8 cellular contexts compared by ENCODE assay signal in genomic region chr9:37486616-37487544, GRCh38. TPM values are rescaled to one million over a fixed set of nuclear protein-coding genes. Genes with fewer than 3 reads are reported as not detected.
A peak's percentile ranks its signal among the peaks of the same experiment; 100 is the strongest.
DNase-seq lines count a peak whose midpoint lies in the region; ATAC-seq and TF ChIP-seq lines count a peak whose summit lies in the region.

No MANE protein-coding gene starts in this region.

- TF ChIP-seq CTCF in right atrium auricular region (IDR thresholded peaks at IDR 0.05): no peak

- 19 to 25% (median 22%) methylated on average over 7 of the region's 7 CpGs for WGBS in adipose tissue, 3 donors

- H3K36me3 ChIP-seq in HUES6 (ENCODE audit: control insufficient read depth, insufficient read depth, low read length) (peaks cover 41% of the 10 kb centered on the region), right atrium auricular region (peaks cover 27% of the 10 kb centered on the region)

- H3K9me3 ChIP-seq in HUES6 (ENCODE audit: control insufficient read depth, insufficient read depth, low read depth, low read length) (no peaks in the 10 kb centered on the region), right atrium auricular region (no peaks in the 10 kb centered on the region)

- peak overlapping the region; percentile 90 for H3K4me3 ChIP-seq in HUES6 (ENCODE audit: low read depth, low read length)
- H3K4me3 ChIP-seq in right atrium auricular region: peak overlapping the region; percentile 55 to 73

- DNase-seq in C1 segment of cervical spinal cord (lab: John Stamatoyannopoulos, UW) (peak in 9 of 14 donors; percentile 7 to 70 (median 28)), right atrium auricular region (ENCODE audit: low spot score) (peak; percentile 80), retina (peak; percentile 25), NOMO-1 treated with DMSO at 0.1 percent for 48 hours (lab: John Stamatoyannopoulos, UW; ENCODE audit: unreplicated experiment) (no peak), UCSD-AML1 (lab: John Stamatoyannopoulos, UW; ENCODE audit: unreplicated experiment) (no peak)

- H3K27ac ChIP-seq in HUES6 (ENCODE audit: low read depth, low read length) (no peak overlapping the region), adipose tissue (ENCODE audit: low read depth, low read length) (peak overlapping the region; percentile 49), right atrium auricular region (peak overlapping the region; percentile 72 to 79)

- H3K4me1 ChIP-seq in HUES6 (ENCODE audit: control insufficient read depth, insufficient read depth, low read length): peaks cover 13% of the 10 kb centered on the region; the same call in 1 of the 2 replicates
- H3K4me1 ChIP-seq in right atrium auricular region: peaks cover 0 to 28% of the 10 kb centered on the region in 2 donors

- peak overlapping the region; percentile 79 for H3K9ac ChIP-seq in HUES6 (ENCODE audit: low read length)

- H3K27me3 ChIP-seq in HUES6 (ENCODE audit: control insufficient read depth, insufficient read depth, low read length) (no peaks in the 10 kb centered on the region), right atrium auricular region (no peaks in the 10 kb centered on the region)

- ATAC-seq in GM18907 (IDR thresholded peaks at IDR 0.05; ENCODE audit: unreplicated experiment): no peak

RNA-seq across cellular contexts. Expression of gene POLR1E, which starts 1.1 kb away (rescaled TPM):
- 10 to 100 TPM; 27.7 to 30.6 (median 29.2) TPM for polyA plus RNA-seq in adipose tissue
- total RNA-seq in right atrium auricular region: 10 to 100 TPM in 1 of 2 donors, 1 to 10 TPM in 1; 9.6 to 13.3 TPM

RNA-seq across cellular contexts. Expression of gene ZBTB5, which starts 21.6 kb away (rescaled TPM):
- 1 to 10 TPM; 3.3 to 3.9 (median 3.8) TPM for polyA plus RNA-seq in adipose tissue
- total RNA-seq in right atrium auricular region: 1 to 10 TPM; 4.9 to 9.9 TPM

Comparison
In these comparisons a context has a peak if more than half of its experiments do, and no peak if none do; other contexts are left out.
1. DNase-seq: peak in C1 segment of cervical spinal cord (9 of 14), right atrium auricular region (single experiment) and retina (single experiment); none in NOMO-1 treated with DMSO at 0.1 percent for 48 hours (single experiment) and UCSD-AML1 (single experiment).